Comparison of ENCODE assay signal across 16 cellular contexts in the genomic region with DNA sequence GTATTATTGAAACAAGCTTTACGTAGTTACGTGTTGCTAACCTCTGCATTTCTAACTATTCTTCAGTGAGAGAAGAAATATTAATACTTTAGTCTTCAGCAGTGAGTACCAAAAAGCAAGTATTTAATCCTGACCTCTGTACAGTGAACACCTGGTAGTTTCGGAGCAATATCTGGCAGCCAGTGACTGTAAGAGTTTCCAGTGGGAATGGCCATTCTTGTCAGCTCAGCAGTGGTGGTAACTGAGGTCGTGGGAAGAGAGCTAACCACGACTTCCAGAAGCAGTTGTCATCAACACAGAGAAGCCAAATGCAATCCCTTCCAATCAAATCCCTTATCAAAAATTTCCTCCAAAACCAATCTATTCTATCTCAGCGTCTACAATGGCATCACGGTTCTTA.
DNase-seq lines count a peak whose midpoint lies in the region; ATAC-seq, FAIRE-seq and TF ChIP-seq lines count a peak whose summit lies in the region.
"Had no signal": no experiment of that assay in that cellular context is flagged by ENCODE, and none has a peak within 500 bp of the region (broad histone marks: within the 10 kb centered on the region; RNA-seq: fewer than 3 reads in every experiment).

No MANE protein-coding gene starts in this region.

- peak; percentile 16 for DNase-seq in NCI-H226
- no peak for DNase-seq in GM12878 (ENCODE audit: low read depth, low spot score)
- peak; percentile 3 for DNase-seq in glomerular visceral epithelial cell (ENCODE audit: extremely low spot score)
- DNase-seq in neural crest cell (ENCODE audit: low read depth, low spot score): no peak
- no peak for DNase-seq in kidney glomerular epithelial cell (lab: John Stamatoyannopoulos, UW)
- no peak for DNase-seq in stimulated activated effector memory CD8-positive, alpha-beta T cell treated with anti-CD3 and anti-CD28 coated beads, Interleukin-12 subunit alpha, Interleukin-12 subunit beta, amount 100 ng/mL, for 72 hours (ENCODE audit: low spot score in 2 of 2)
- DNase-seq in ureter (ENCODE audit: low spot score): no peak
- DNase-seq: Caco-2; CD8-positive, alpha-beta memory T cell; DMS53; GOT3; H9; IMR-90 had no signal

- TF ChIP-seq POLR2A in GM12878 (IDR thresholded peaks at IDR 0.05; ENCODE audit: low read depth, low read length): no peak

- no peak for TF ChIP-seq CTCF in GM12878 (IDR thresholded peaks at IDR 0.05 in 2 of 3, conservative IDR thresholded peaks at IDR 0.05 in 1 of 3; ENCODE audit: control insufficient read depth in 2 of 3, extremely low read depth in 1 of 3, insufficient read depth in 1 of 3, low read depth in 3 of 3, low read length in 3 of 3)
- TF ChIP-seq CTCF in neural crest cell (conservative IDR thresholded peaks at IDR 0.05): no peak

- RAD21 ChIA-PET in GM12878 (lab: Charles Lee; ENCODE audit: unreplicated experiment): no interaction called here

- H3K79me2 ChIP-seq in GM12878 (ENCODE audit: control insufficient read depth, insufficient read depth, low read length): no peaks in the 10 kb centered on the region

- H3K9me3 Mint-ChIP-seq in neural crest cell: no peaks in the 10 kb centered on the region
- peaks cover 16% of the 10 kb centered on the region for H3K9me3 Mint-ChIP-seq in stimulated activated effector memory CD8-positive, alpha-beta T cell treated with anti-CD3 and anti-CD28 coated beads, Interleukin-12 subunit alpha, Interleukin-12 subunit beta, amount 100 ng/mL, for 72 hours
- H3K9me3 Mint-ChIP-seq: H9 had no signal

- intact Hi-C loops in GM12878 (cut with micrococcal nuclease; ENCODE audit: unreplicated experiment): no loop called here

- H3K27ac Mint-ChIP-seq in neural crest cell (ENCODE audit: unreplicated experiment): peak overlapping the region; percentile 53
- no peak overlapping the region for H3K27ac Mint-ChIP-seq in stimulated activated effector memory CD8-positive, alpha-beta T cell treated with anti-CD3 and anti-CD28 coated beads, Interleukin-12 subunit alpha, Interleukin-12 subunit beta, amount 100 ng/mL, for 72 hours
- H3K27ac Mint-ChIP-seq: CD8-positive, alpha-beta memory T cell had no signal

- CTCF ChIA-PET in GM12878 (lab: Yijun Ruan, JAX): no interaction called here

- no TSS peak for BruUV-seq in GM12878 (replicated peaks; lab: Mats Ljungman, UMichigan)

- H3K4me3 Mint-ChIP-seq in neural crest cell: no peak overlapping the region
- H3K4me3 Mint-ChIP-seq in stimulated activated effector memory CD8-positive, alpha-beta T cell treated with anti-CD3 and anti-CD28 coated beads, Interleukin-12 subunit alpha, Interleukin-12 subunit beta, amount 100 ng/mL, for 72 hours: no peak overlapping the region
- H3K4me3 Mint-ChIP-seq: CD8-positive, alpha-beta memory T cell; H9 had no signal

- H3K27ac ChIP-seq in GM12878 (ENCODE audit: control insufficient read depth, insufficient read depth): no peak overlapping the region
- H3K27ac ChIP-seq: A549 had no signal

- H4K20me1 ChIP-seq in GM12878 (ENCODE audit: control insufficient read depth, insufficient read depth): no peaks in the 10 kb centered on the region

- H2AFZ ChIP-seq in GM12878 (ENCODE audit: control insufficient read depth, low read depth, low read length): no peak overlapping the region

- H3K9me3 ChIP-seq in GM12878 (replicated peaks; ENCODE audit: control insufficient read depth, insufficient read depth, low read length): no peaks in the 10 kb centered on the region
- H3K9me3 ChIP-seq: A549, Caco-2 had no signal

- WGBS in GM12878 (ENCODE audit: insufficient coverage, insufficient replicate concordance, low lambda C conversion rate, missing lambda C conversion rate): 1% methylated on average over 7 of the region's 7 CpGs

- no peaks in the 10 kb centered on the region for H3K27me3 ChIP-seq in GM12878 (replicated peaks in 1 of 2; ENCODE audit: control insufficient read depth in 2 of 2, insufficient read depth in 2 of 2, low read length in 1 of 2)

- H3K9ac ChIP-seq in GM12878 (ENCODE audit: control insufficient read depth, insufficient read depth, low read length): no peak overlapping the region

- H3K36me3 Mint-ChIP-seq in neural crest cell (ENCODE audit: low read depth): no peaks in the 10 kb centered on the region
- no peaks in the 10 kb centered on the region for H3K36me3 Mint-ChIP-seq in stimulated activated effector memory CD8-positive, alpha-beta T cell treated with anti-CD3 and anti-CD28 coated beads, Interleukin-12 subunit alpha, Interleukin-12 subunit beta, amount 100 ng/mL, for 72 hours
- H3K36me3 Mint-ChIP-seq: CD8-positive, alpha-beta memory T cell had no signal

- POLR2A ChIA-PET in GM12878 (lab: Charles Lee): no interaction called here

- H3K4me1 Mint-ChIP-seq in neural crest cell: no peaks in the 10 kb centered on the region
- no peaks in the 10 kb centered on the region for H3K4me1 Mint-ChIP-seq in stimulated activated effector memory CD8-positive, alpha-beta T cell treated with anti-CD3 and anti-CD28 coated beads, Interleukin-12 subunit alpha, Interleukin-12 subunit beta, amount 100 ng/mL, for 72 hours
- H3K4me1 Mint-ChIP-seq: CD8-positive, alpha-beta memory T cell had no signal

- no peak for TF ChIP-seq RAD21 in GM12878 (IDR thresholded peaks at IDR 0.05; ENCODE audit: insufficient read depth, low read depth, low read length)

- ATAC-seq in GM12878: no peak
- ATAC-seq in stimulated activated effector memory CD8-positive, alpha-beta T cell treated with anti-CD3 and anti-CD28 coated beads, Interleukin-12 subunit alpha, Interleukin-12 subunit beta, amount 100 ng/mL, for 72 hours: no peak
- ATAC-seq in GM18502 (IDR thresholded peaks at IDR 0.05; ENCODE audit: poor library complexity, unreplicated experiment): no peak
- ATAC-seq: A549 had no signal

- no peaks in the 10 kb centered on the region for H3K27me3 Mint-ChIP-seq in neural crest cell (ENCODE audit: low read depth)
- H3K27me3 Mint-ChIP-seq: CD8-positive, alpha-beta memory T cell had no signal

- FAIRE-seq in GM12878 (lab: Jason Lieb, UNC): peak; percentile 23
- FAIRE-seq: A549, GM12891 had no signal

- in situ Hi-C loops in GM12878 (cut with MboI): no loop called here

- no peaks in the 10 kb centered on the region for H3K4me1 ChIP-seq in GM12878 (ENCODE audit: control insufficient read depth, insufficient read depth, low read length)
- H3K4me1 ChIP-seq: A549, Caco-2 had no signal

- no peak overlapping the region for H3K4me2 ChIP-seq in GM12878 (ENCODE audit: control insufficient read depth, insufficient read depth)
- H3K4me2 ChIP-seq: A549 had no signal

- no peaks in the 10 kb centered on the region for H3K36me3 ChIP-seq in GM12878 (ENCODE audit: control insufficient read depth in 2 of 2, insufficient read depth in 2 of 2, low read length in 1 of 2)

- no peak for TF ChIP-seq EP300 in GM12878 (IDR thresholded peaks at IDR 0.05; ENCODE audit: borderline replicate concordance in 1 of 2, control insufficient read depth in 1 of 2, low read depth in 2 of 2, low read length in 2 of 2)

- SMC1A ChIA-PET in GM12878 (lab: Charles Lee; ENCODE audit: uncharacterized antibody, unreplicated experiment): interaction anchor here (1.7 kb wide), 1 partner anchor 9 kb away, joined by 6 read pairs; no protein-coding TSS in a partner anchor

- H3K4me3 ChIP-seq in GM12878: no peak overlapping the region
- H3K4me3 ChIP-seq: A549 had no signal

TF ChIP-seq in GM12878, 131 proteins besides CTCF, POLR2A, EP300 and RAD21:
- TF ChIP-seq EGR1 (IDR thresholded peaks at IDR 0.05; ENCODE audit: borderline replicate concordance in 1 of 2, low read depth in 2 of 2, low read length in 2 of 2): no peak
- no peak for TF ChIP-seq CEBPB (IDR thresholded peaks at IDR 0.05; ENCODE audit: borderline replicate concordance in 1 of 2, low read depth in 2 of 2, low read length in 2 of 2)
- TF ChIP-seq REST (IDR thresholded peaks at IDR 0.05; ENCODE audit: low read depth, low read length): no peak
- no peak for TF ChIP-seq BRCA1 (IDR thresholded peaks at IDR 0.05; ENCODE audit: low read depth, low read length)
- TF ChIP-seq EZH2 (IDR thresholded peaks at IDR 0.05; ENCODE audit: borderline replicate concordance, control insufficient read depth, low read depth, low read length): no peak

Comparison
In these comparisons a context has a peak if more than half of its experiments do, and no peak if none do; other contexts are left out.
1. DNase-seq: peak in NCI-H226 (single experiment) and glomerular visceral epithelial cell (single experiment); none in GM12878 (single experiment), neural crest cell (single experiment), kidney glomerular epithelial cell (single experiment), stimulated activated effector memory CD8-positive, alpha-beta T cell treated with anti-CD3 and anti-CD28 coated beads, Interleukin-12 subunit alpha, Interleukin-12 subunit beta, amount 100 ng/mL, for 72 hours (0 of 2) and ureter (single experiment).